17 cellular contexts compared by ENCODE assay signal in the genomic region with DNA sequence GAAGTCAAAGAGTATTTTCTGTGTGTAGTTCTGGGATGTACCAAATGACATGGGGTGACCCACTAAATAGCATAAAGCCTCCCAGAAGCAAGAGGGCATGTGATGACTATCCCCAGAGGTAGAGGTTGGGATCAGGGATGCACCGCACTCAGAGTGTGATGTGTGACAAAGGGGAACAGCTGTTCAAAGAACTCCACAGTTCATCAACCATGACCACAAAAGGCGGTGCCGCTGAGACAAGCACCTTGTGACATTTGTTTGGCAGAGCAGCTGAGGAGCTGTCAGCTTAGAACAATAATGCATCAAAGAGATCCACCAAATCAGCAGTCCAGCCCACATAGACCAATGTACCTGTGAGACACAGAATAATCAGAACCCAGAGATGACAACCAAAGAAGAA.
DNase-seq lines count a peak whose midpoint lies in the region; ATAC-seq and TF ChIP-seq lines count a peak whose summit lies in the region.
"Had no signal": no experiment of that assay in that cellular context is flagged by ENCODE, and none has a peak within 500 bp of the region (broad histone marks: within the 10 kb centered on the region; RNA-seq: fewer than 3 reads in every experiment).

No MANE protein-coding gene starts in this region.

- no peaks in the 10 kb centered on the region for H3K36me3 ChIP-seq in heart left ventricle
- H3K36me3 ChIP-seq: left lung had no signal

- intact Hi-C loops in heart left ventricle (cut with DNase I), result no loop called here

- peak; percentile 89 for DNase-seq in COLO668 (lab: John Stamatoyannopoulos, UW; ENCODE audit: unreplicated experiment)
- peak; percentile 35 for DNase-seq in NCI-H146 treated with DMSO at 0.1 percent for 48 hours (lab: John Stamatoyannopoulos, UW; ENCODE audit: unreplicated experiment)
- peak; percentile 94 for DNase-seq in NCI-H748 (lab: John Stamatoyannopoulos, UW; ENCODE audit: unreplicated experiment)
- DNase-seq in heart left ventricle, result no peak
- no peak for DNase-seq in CD1c-positive myeloid dendritic cell (ENCODE audit: extremely low spot score)
- no peak for DNase-seq in SK-N-DZ (ENCODE audit: low spot score)
- DNase-seq: activated CD4-positive, alpha-beta T cell treated with anti-CD3 and anti-CD28 coated beads, Interleukin-2, amount 50 U/mL, for 4 hours; amygdala; Calu3; KBM-7; left lung; posterior cingulate gyrus; SIG-M5; stimulated activated CD4-positive, alpha-beta T cell treated with anti-CD3 and anti-CD28 coated beads, Interleukin-15, amount 100 ng/mL, for 24 hours had no signal

- no peak for TF ChIP-seq POLR2A in heart left ventricle (IDR thresholded peaks at IDR 0.05)

- H3K4me1 ChIP-seq in heart left ventricle, result peaks cover 0 to 26% (median 6%) of the 10 kb centered on the region in 12 donors
- H3K4me1 ChIP-seq: left lung had no signal

- H3K27me3 ChIP-seq in heart left ventricle, result no peaks in the 10 kb centered on the region
- H3K27me3 ChIP-seq: hepatocyte, left lung had no signal

- ATAC-seq in GM21390 (IDR thresholded peaks at IDR 0.05; ENCODE audit: unreplicated experiment) (peak; percentile 70), heart left ventricle (no peak), HG03196 (IDR thresholded peaks at IDR 0.05; ENCODE audit: unreplicated experiment) (no peak)
- ATAC-seq: left lung had no signal

- H3K27ac ChIP-seq in heart left ventricle, result no peak overlapping the region
- H3K27ac ChIP-seq: hepatocyte, left lung had no signal

- 82 to 93% (median 91%) methylated on average over 3 of the region's 3 CpGs for WGBS in heart left ventricle, 4 donors

- peaks cover 0 to 15% (median 0%) of the 10 kb centered on the region in 12 donors for H3K9me3 ChIP-seq in heart left ventricle

- no peak for TF ChIP-seq CTCF in heart left ventricle (IDR thresholded peaks at IDR 0.05)

- H3K4me3 ChIP-seq in heart left ventricle, result no peak overlapping the region
- H3K4me3 ChIP-seq: hepatocyte, left lung had no signal

Comparison
In these comparisons a context has a peak if more than half of its experiments do, and no peak if none do; other contexts are left out.
1. DNase-seq: peak in COLO668 (single experiment), NCI-H146 treated with DMSO at 0.1 percent for 48 hours (single experiment) and NCI-H748 (single experiment); none in heart left ventricle (0 of 5), CD1c-positive myeloid dendritic cell (single experiment) and SK-N-DZ (single experiment).